ENCODE assay signal across 19 cellular contexts in genomic region chr11:69138265-69138664, GRCh38. TPM values are rescaled to one million over a fixed set of nuclear protein-coding genes. Genes with fewer than 3 reads are reported as not detected.
DNase-seq lines count a peak whose midpoint lies in the region; ATAC-seq, FAIRE-seq and TF ChIP-seq lines count a peak whose summit lies in the region.
"Had no signal": no experiment of that assay in that cellular context is flagged by ENCODE, and none has a peak within 500 bp of the region (broad histone marks: within the 10 kb centered on the region; RNA-seq: fewer than 3 reads in every experiment).

No MANE protein-coding gene starts in this region.

- H3K27ac ChIP-seq in mesendoderm (ENCODE audit: low read depth, low read length) = no peak overlapping the region
- H3K27ac ChIP-seq: heart right ventricle, left ventricle myocardium inferior, Peyer's patch, vagina had no signal

- no peak overlapping the region for H2AK5ac ChIP-seq in mesendoderm (ENCODE audit: low read length)

- no peak overlapping the region for H3K4me3 Mint-ChIP-seq in osteocyte (ENCODE audit: unreplicated experiment)
- H3K4me3 Mint-ChIP-seq: activated naive CD8-positive, alpha-beta T cell; dendritic cell treated with granulocyte-macrophage colony-stimulating factor and Interleukin-4, amounts not matched to agents 40 ng/mL and 50 ng/mL, for 4 days had no signal

- ATAC-seq in HG03135 (IDR thresholded peaks at IDR 0.05; ENCODE audit: unreplicated experiment) = no peak
- ATAC-seq: heart right ventricle had no signal

- H3K4me3 ChIP-seq in bronchial epithelial cell (ENCODE audit: low read depth, low read length) (no peak overlapping the region), mesendoderm (ENCODE audit: low read length) (no peak overlapping the region), HAP-1 (no peak overlapping the region)
- H3K4me3 ChIP-seq: heart right ventricle, left ventricle myocardium inferior, Peyer's patch, vagina had no signal

- H2BK5ac ChIP-seq in mesendoderm (ENCODE audit: low read length) = no peak overlapping the region

- no peak overlapping the region for H3K4ac ChIP-seq in mesendoderm (ENCODE audit: low read depth, low read length)

- no peak for TF ChIP-seq CTCF in bronchial epithelial cell (IDR thresholded peaks at IDR 0.05; ENCODE audit: insufficient read depth, low read length, severe bottlenecking)
- TF ChIP-seq CTCF in osteocyte (IDR thresholded peaks at IDR 0.05) = no peak

- no peaks in the 10 kb centered on the region for H3K79me1 ChIP-seq in mesendoderm (ENCODE audit: low read length)

- peaks cover 5% of the 10 kb centered on the region for H3K36me3 Mint-ChIP-seq in osteocyte (ENCODE audit: unreplicated experiment)

- H3K9me3 Mint-ChIP-seq in osteocyte (ENCODE audit: unreplicated experiment) = peaks cover 4% of the 10 kb centered on the region

- no peak overlapping the region for H2BK120ac ChIP-seq in mesendoderm (ENCODE audit: low read depth, low read length)

- no peak overlapping the region for H3K23ac ChIP-seq in mesendoderm (ENCODE audit: low read length)

- H2BK15ac ChIP-seq in mesendoderm (replicated peaks; ENCODE audit: low read depth) = no peak overlapping the region

- H3K27me3 Mint-ChIP-seq in osteocyte (ENCODE audit: unreplicated experiment) = no peaks in the 10 kb centered on the region
- H3K27me3 Mint-ChIP-seq: activated naive CD8-positive, alpha-beta T cell; dendritic cell treated with granulocyte-macrophage colony-stimulating factor and Interleukin-4, amounts not matched to agents 40 ng/mL and 50 ng/mL, for 4 days had no signal

- no CpG with 5 or more reads among the region's 3 CpGs for WGBS in mesendoderm (ENCODE audit: extremely low coverage, insufficient coverage, low lambda C conversion rate)

- H3K9me3 ChIP-seq in HAP-1 = peaks cover 2% of the 10 kb centered on the region; the same call in 1 of the 2 replicates
- H3K9me3 ChIP-seq: Peyer's patch, vagina had no signal

- no peaks in the 10 kb centered on the region for H3K27me3 ChIP-seq in bronchial epithelial cell (ENCODE audit: control insufficient read depth, insufficient read depth, low read length)
- H3K27me3 ChIP-seq in mesendoderm (ENCODE audit: insufficient read depth, low read length, poor library complexity) = no peaks in the 10 kb centered on the region
- H3K27me3 ChIP-seq in HAP-1 (ENCODE audit: low read depth) = no peaks in the 10 kb centered on the region
- H3K27me3 ChIP-seq: heart right ventricle, Peyer's patch, vagina had no signal

- no peak for FAIRE-seq in bronchial epithelial cell (lab: Jason Lieb, UNC)

- H3K9ac ChIP-seq in mesendoderm (ENCODE audit: low read length) = no peak overlapping the region

- no peaks in the 10 kb centered on the region for H3K79me2 ChIP-seq in mesendoderm (ENCODE audit: control insufficient read depth, insufficient read depth, low read length)

- in situ Hi-C loops in HAP-1 (cut with MboI; ENCODE audit: low sequenced_read_pairs) = no loop called here

- H4K5ac ChIP-seq in mesendoderm (ENCODE audit: low read length) = no peak overlapping the region

- H3K27ac Mint-ChIP-seq in osteocyte (ENCODE audit: unreplicated experiment) = no peak overlapping the region
- H3K27ac Mint-ChIP-seq: activated naive CD8-positive, alpha-beta T cell; dendritic cell treated with granulocyte-macrophage colony-stimulating factor and Interleukin-4, amounts not matched to agents 40 ng/mL and 50 ng/mL, for 4 days had no signal

- no peak overlapping the region for H3K4me2 ChIP-seq in mesendoderm (ENCODE audit: low read length)

- DNase-seq in AG20443 (ENCODE audit: low spot score) (peak; percentile 83), LoVo (ENCODE audit: low spot score) (peak; percentile 75), bronchial epithelial cell (ENCODE audit: low read depth) (peak; percentile 29), mesendoderm (peak; percentile 27), HAP-1 (ENCODE audit: low spot score in 2 of 2) (no peak), osteocyte (ENCODE audit: extremely low spot score, unreplicated experiment) (no peak), NCI-H446 treated with DMSO at 0.1 percent for 48 hours (lab: John Stamatoyannopoulos, UW) (no peak)
- DNase-seq: DND-41; left ventricle myocardium inferior; NCI-H345; occipital lobe; stimulated activated CD4-positive, alpha-beta T cell treated with anti-CD3 and anti-CD28 coated beads, Interleukin-2, amount 100 ng/mL, for 24 hours; T-helper 9 cell had no signal

- H3K36me3 ChIP-seq in bronchial epithelial cell (ENCODE audit: control insufficient read depth, insufficient read depth, low read length) (no peaks in the 10 kb centered on the region), mesendoderm (ENCODE audit: control insufficient read depth, insufficient read depth, low read length) (no peaks in the 10 kb centered on the region), HAP-1 (replicated peaks) (no peaks in the 10 kb centered on the region)
- H3K36me3 ChIP-seq: heart right ventricle, left ventricle myocardium inferior, Peyer's patch, vagina had no signal

- H4K8ac ChIP-seq in mesendoderm (ENCODE audit: low read depth, low read length) = no peak overlapping the region

- H3K4me1 ChIP-seq in mesendoderm (ENCODE audit: control insufficient read depth, low read depth, low read length) (no peaks in the 10 kb centered on the region), HAP-1 (no peaks in the 10 kb centered on the region)
- H3K4me1 ChIP-seq: heart right ventricle, left ventricle myocardium inferior, Peyer's patch, vagina had no signal

- peaks cover 7% of the 10 kb centered on the region for H3K4me1 Mint-ChIP-seq in osteocyte (ENCODE audit: unreplicated experiment)

- H3K56ac ChIP-seq in mesendoderm (ENCODE audit: low read length) = no peak overlapping the region

- H3K18ac ChIP-seq in mesendoderm (ENCODE audit: low read length) = no peak overlapping the region

RNA-seq across cellular contexts. Expression of gene SMIM38, which starts 17.5 kb away (rescaled TPM):
- total RNA-seq in bronchial epithelial cell (0.26 and 0.38 TPM in 2 replicates), osteocyte (0.73 and 1.0 TPM in 2 replicates)
- not detected for polyA plus RNA-seq in mesendoderm (2013, experiment 1 of 2)
- polyA plus RNA-seq in mesendoderm (2013, experiment 2 of 2) = 0.11 TPM
- total RNA-seq: left ventricle myocardium inferior had no signal

Comparison
In these comparisons a context has a peak if more than half of its experiments do, and no peak if none do; other contexts are left out.
1. DNase-seq: peak in AG20443 (single experiment), LoVo (single experiment), bronchial epithelial cell (single experiment) and mesendoderm (single experiment); none in HAP-1 (0 of 2), osteocyte (single experiment) and NCI-H446 treated with DMSO at 0.1 percent for 48 hours (single experiment).